Comparison of ENCODE assay signal across 8 cellular contexts in the genomic region with DNA sequence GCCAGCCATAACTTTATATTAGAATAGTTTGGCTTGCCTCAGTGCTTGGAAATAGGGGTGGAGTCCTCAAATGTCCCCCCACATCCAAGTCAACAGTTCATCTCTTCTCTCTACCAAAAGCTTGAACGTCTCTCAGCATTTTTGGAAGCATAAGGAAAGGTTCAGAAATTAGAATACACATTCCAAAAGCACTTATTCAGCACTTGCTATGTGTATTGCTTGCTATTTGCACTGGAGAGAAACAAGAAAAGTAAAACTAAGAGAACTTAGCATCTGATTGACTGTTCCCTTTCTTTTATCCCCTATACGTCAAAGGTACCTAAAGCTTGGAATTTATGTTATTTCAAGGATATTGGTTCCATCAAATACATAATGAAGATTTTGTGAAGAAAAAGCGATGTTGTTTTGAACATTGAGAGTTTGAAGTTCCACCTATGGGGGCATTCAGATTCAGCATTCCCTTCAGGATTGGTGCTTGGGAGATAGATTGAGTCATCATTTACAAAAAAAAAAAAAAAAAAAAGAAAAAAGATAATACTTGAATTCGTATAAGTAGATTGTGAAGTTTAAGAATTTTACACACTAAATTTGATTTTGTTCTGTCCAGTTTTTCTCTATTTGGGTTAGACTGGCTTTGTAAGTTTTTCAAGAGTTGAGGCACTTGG. TPM values are rescaled to one million over a fixed set of nuclear protein-coding genes. Genes with fewer than 3 reads are reported as not detected.
A peak's percentile ranks its signal among the peaks of the same experiment; 100 is the strongest.
DNase-seq lines count a peak whose midpoint lies in the region; ATAC-seq and TF ChIP-seq lines count a peak whose summit lies in the region.

No MANE protein-coding gene starts in this region.

- H3K4me2 ChIP-seq in H9 (ENCODE audit: insufficient read depth, insufficient read length, low read length): peak overlapping the region; percentile 96

- intact Hi-C loops in activated B cell treated with CpG ODN at 0.5 μM for 24 hours (cut with micrococcal nuclease): loop anchor here (2.0 to 10.0 kb wide), 4 partner anchors 329 to 1263 kb away; a partner anchor contains a TSS
- intact Hi-C loops in spleen (cut with DNase I; ENCODE audit: low total_unique reads): no loop called here

- no peak overlapping the region for H3K9ac ChIP-seq in H9 (ENCODE audit: extremely low read depth, insufficient read length, low read length)

- peak overlapping the region; percentile 77 to 96 (median 84) for H3K4me3 ChIP-seq in spleen

- H3K4me1 ChIP-seq in H9 (ENCODE audit: insufficient read depth, low read length) (no peaks in the 10 kb centered on the region), spleen (peaks cover 16 to 58% (median 36%) of the 10 kb centered on the region in 6 donors)

- no peak overlapping the region for H2BK20ac ChIP-seq in H9 (ENCODE audit: low read depth, low read length, poor library complexity, severe bottlenecking)

- no peak overlapping the region for H3K4ac ChIP-seq in H9 (ENCODE audit: low read depth, low read length)

- no peak overlapping the region for H2BK120ac ChIP-seq in H9 (ENCODE audit: low read depth, low read length, poor library complexity, severe bottlenecking)

- no peak overlapping the region for H2BK5ac ChIP-seq in H9 (ENCODE audit: insufficient read length, low read length)

- H2AK5ac ChIP-seq in H9 (ENCODE audit: insufficient read length, low read length): no peak overlapping the region

- peak overlapping the region; percentile 90 to 95 for H3K4me3 Mint-ChIP-seq in H9
- peak overlapping the region; percentile 94 for H3K4me3 Mint-ChIP-seq in activated B cell treated with CpG ODN at 0.5 μM for 24 hours
- peak overlapping the region; percentile 90 for H3K4me3 Mint-ChIP-seq in glutamatergic neuron (ENCODE audit: unreplicated experiment)

- peaks cover 3% of the 10 kb centered on the region for H3K23me2 ChIP-seq in H9 (ENCODE audit: insufficient read length, low read depth, low read length, poor library complexity, severe bottlenecking)

- no peak overlapping the region for H2BK15ac ChIP-seq in H9 (ENCODE audit: low read depth, low read length)

- H3K9me3 ChIP-seq in H9 (ENCODE audit: control insufficient read depth, low read depth, low read length) (no peaks in the 10 kb centered on the region), spleen (no peaks in the 10 kb centered on the region)

- no CpG with 5 or more reads among the region's 4 CpGs for WGBS in H9 (ENCODE audit: extremely low coverage, insufficient read length, low lambda C conversion rate)
- 50 to 73% (median 64%) methylated on average over 4 of the region's 4 CpGs for WGBS in spleen, 5 donors

- no peaks in the 10 kb centered on the region; the same call in 1 of the 2 replicates for H3K79me2 ChIP-seq in H9 (ENCODE audit: insufficient read depth, low read length)

- no peaks in the 10 kb centered on the region for H4K20me1 ChIP-seq in H9 (ENCODE audit: control insufficient read depth, insufficient read depth, insufficient read length)

- H3K36me3 ChIP-seq in spleen: peaks cover 0 to 45% (median 30%) of the 10 kb centered on the region in 6 donors

- H3K27me3 Mint-ChIP-seq in H9 (ENCODE audit: low read depth) (peaks cover 20% of the 10 kb centered on the region), activated B cell treated with CpG ODN at 0.5 μM for 24 hours (peaks cover 12% of the 10 kb centered on the region), glutamatergic neuron (ENCODE audit: unreplicated experiment) (no peaks in the 10 kb centered on the region)

- peaks cover 12 to 37% (median 36%) of the 10 kb centered on the region in 3 experiments; a peak in 6 of 7 replicates for H3K36me3 Mint-ChIP-seq in H9 (ENCODE audit: insufficient read depth in 1 of 3, low read depth in 3 of 3)
- peaks cover 49% of the 10 kb centered on the region for H3K36me3 Mint-ChIP-seq in activated B cell treated with CpG ODN at 0.5 μM for 24 hours (ENCODE audit: low read depth)
- H3K36me3 Mint-ChIP-seq in glutamatergic neuron (ENCODE audit: unreplicated experiment): no peaks in the 10 kb centered on the region

- POLR2A ChIA-PET in activated B cell treated with CpG ODN at 0.5 μM for 24 hours (lab: Charles Lee): interaction anchor here (0.9 to 2.2 kb wide), 3 partner anchors 13 to 177 kb away, joined by 3 to 15 read pairs (median 13); a partner anchor contains a TSS

- no peak overlapping the region for H3K27ac ChIP-seq in H9 (ENCODE audit: insufficient read length, low read depth, low read length)
- peak overlapping the region in 4 of 8 donors; percentile 90 to 93 (median 92) for H3K27ac ChIP-seq in spleen

- no peak overlapping the region for H3K18ac ChIP-seq in H9 (ENCODE audit: insufficient read length, low read depth, low read length)

- no peak overlapping the region for H2AFZ ChIP-seq in H9 (ENCODE audit: low read length)

- no peak overlapping the region for H3K56ac ChIP-seq in H9 (ENCODE audit: insufficient read length, low read depth, low read length)

- no peak overlapping the region for H3K14ac ChIP-seq in H9 (ENCODE audit: insufficient read depth, low read length)

- no peak overlapping the region for H4K5ac ChIP-seq in H9 (ENCODE audit: insufficient read length, low read depth, low read length)

- peaks cover 14 to 15% of the 10 kb centered on the region in 2 experiments for H3K4me1 Mint-ChIP-seq in H9
- H3K4me1 Mint-ChIP-seq in activated B cell treated with CpG ODN at 0.5 μM for 24 hours: peaks cover 27% of the 10 kb centered on the region
- peaks cover 12% of the 10 kb centered on the region for H3K4me1 Mint-ChIP-seq in glutamatergic neuron (ENCODE audit: low read depth, unreplicated experiment)

- peaks cover 3% of the 10 kb centered on the region for H3K79me1 ChIP-seq in H9 (ENCODE audit: insufficient read depth, low read depth, low read length, poor library complexity, severe bottlenecking)

- no peak overlapping the region for H3K27ac Mint-ChIP-seq in H9
- peak overlapping the region; percentile 91 for H3K27ac Mint-ChIP-seq in activated B cell treated with CpG ODN at 0.5 μM for 24 hours
- H3K27ac Mint-ChIP-seq in glutamatergic neuron (ENCODE audit: unreplicated experiment): peak overlapping the region; percentile 99

- no peak for TF ChIP-seq CTCF in H9 (conservative IDR thresholded peaks at IDR 0.05)
- TF ChIP-seq CTCF in activated B cell treated with CpG ODN at 0.5 μM for 24 hours (IDR thresholded peaks at IDR 0.05): no peak
- TF ChIP-seq CTCF in glutamatergic neuron (IDR thresholded peaks at IDR 0.05; ENCODE audit: partially characterized antibody, unreplicated experiment): no peak
- no peak for TF ChIP-seq CTCF in spleen (IDR thresholded peaks at IDR 0.05 in 8 of 11, conservative IDR thresholded peaks at IDR 0.05 in 3 of 11)

- TF ChIP-seq POLR2A in spleen (IDR thresholded peaks at IDR 0.05): no peak

- no peak overlapping the region for H2BK12ac ChIP-seq in H9 (ENCODE audit: insufficient read length, low read depth, low read length)

- DNase-seq in H9 (no peak), activated B cell treated with CpG ODN at 0.5 μM for 24 hours (no peak), glutamatergic neuron (no peak), spleen (no peak), SHP77 (lab: John Stamatoyannopoulos, UW) (no peak), GDM1 (lab: John Stamatoyannopoulos, UW) (no peak)
- no peak for DNase-seq in stimulated activated CD4-positive, alpha-beta T cell treated with anti-CD3 and anti-CD28 coated beads, Interleukin-12 subunit alpha, Interleukin-12 subunit beta, amount 100 ng/mL, for 4 hours

- H3K23ac ChIP-seq in H9 (ENCODE audit: insufficient read length, low read depth, low read length): no peak overlapping the region

- no peak overlapping the region for H4K8ac ChIP-seq in H9 (replicated peaks; ENCODE audit: insufficient read length, low read depth, low read length)

- H4K91ac ChIP-seq in H9 (ENCODE audit: insufficient read length, low read depth, low read length): no peak overlapping the region

- ATAC-seq in activated B cell treated with CpG ODN at 0.5 μM for 24 hours (ENCODE audit: low read depth) (no peak), GM21528 (IDR thresholded peaks at IDR 0.05; ENCODE audit: low FRiP score, unreplicated experiment) (no peak)

- CTCF ChIA-PET in activated B cell treated with CpG ODN at 0.5 μM for 24 hours (lab: Charles Lee): interaction anchor here (1.0 to 1.3 kb wide), 3 partner anchors 16 to 130 kb away, joined by 3 to 5 read pairs (median 3); no protein-coding TSS in a partner anchor

- H3T11ph ChIP-seq in H9 (ENCODE audit: low read length): no peak overlapping the region

- no peaks in the 10 kb centered on the region for H3K9me3 Mint-ChIP-seq in H9
- no peaks in the 10 kb centered on the region for H3K9me3 Mint-ChIP-seq in activated B cell treated with CpG ODN at 0.5 μM for 24 hours
- peaks cover 2% of the 10 kb centered on the region for H3K9me3 Mint-ChIP-seq in glutamatergic neuron (ENCODE audit: unreplicated experiment)

- H3K27me3 ChIP-seq in H9 (ENCODE audit: insufficient read depth, low read length) (no peaks in the 10 kb centered on the region), spleen (replicated peaks in 1 of 7) (no peaks in the 10 kb centered on the region)

RNA-seq across cellular contexts. Expression of a gene that starts 1.3 kb away (rescaled TPM):
- total RNA-seq in H9 (2021): 23.9 and 25.8 TPM in 2 replicates
- total RNA-seq in activated B cell treated with CpG ODN at 0.5 μM for 24 hours: 43.7 and 54.6 TPM in 2 replicates
- total RNA-seq in glutamatergic neuron (ENCODE audit: unreplicated experiment): 35.3 TPM
- total RNA-seq in spleen: 10 to 100 TPM; 37.4 to 65.0 (median 47.5) TPM
- 10 to 100 TPM; 23.3 to 51.5 (median 33.6) TPM for polyA plus RNA-seq in spleen

RNA-seq across cellular contexts. Expression of a gene that starts 12.8 kb away (rescaled TPM):
- total RNA-seq in H9 (2021) (not detected in 2 replicates), activated B cell treated with CpG ODN at 0.5 μM for 24 hours (not detected in 2 replicates), glutamatergic neuron (ENCODE audit: unreplicated experiment) (not detected), spleen (not detected)
- not detected for polyA plus RNA-seq in spleen

RNA-seq across cellular contexts. Expression of a gene that starts 49.5 kb away (rescaled TPM):
- 4.7 and 5.6 TPM in 2 replicates for total RNA-seq in H9 (2021)
- 2.6 and 3.4 TPM in 2 replicates for total RNA-seq in activated B cell treated with CpG ODN at 0.5 μM for 24 hours
- total RNA-seq in glutamatergic neuron (ENCODE audit: unreplicated experiment): 4.5 TPM
- 10 to 100 TPM in 6 of 7 donors, 1 to 10 TPM in 1; 8.9 to 15.3 (median 14.0) TPM for total RNA-seq in spleen
- 1 to 10 TPM; 4.7 to 6.5 (median 5.9) TPM for polyA plus RNA-seq in spleen

RNA-seq across cellular contexts. Expression of a gene that starts 49.7 kb away (rescaled TPM):
- total RNA-seq in H9 (2021) (6.9 and 7.2 TPM in 2 replicates), activated B cell treated with CpG ODN at 0.5 μM for 24 hours (1.2 and 1.6 TPM in 2 replicates), glutamatergic neuron (ENCODE audit: unreplicated experiment) (4.6 TPM), spleen (1 to 10 TPM in 5 of 7 donors, under 1 TPM in 2; 0.34 to 2.6 (median 1.6) TPM)
- 1 to 10 TPM; 2.6 to 4.8 (median 3.6) TPM for polyA plus RNA-seq in spleen

RNA-seq across cellular contexts. Expression of a gene that starts 54.2 kb away (rescaled TPM):
- not detected in 2 replicates for total RNA-seq in H9 (2021)
- not detected in 2 replicates for total RNA-seq in activated B cell treated with CpG ODN at 0.5 μM for 24 hours
- total RNA-seq in glutamatergic neuron (ENCODE audit: unreplicated experiment): not detected
- not detected for total RNA-seq in spleen
- polyA plus RNA-seq in spleen: not detected

Comparison
In these comparisons a context has a peak if more than half of its experiments do, and no peak if none do; other contexts are left out.
1. H3K27ac Mint-ChIP-seq: peak in activated B cell treated with CpG ODN at 0.5 μM for 24 hours (single experiment) and glutamatergic neuron (single experiment); none in H9 (0 of 3).
2. Peak in every context shown above with its lines, with median percentiles within 50 percentile points of each other: H3K4me3 Mint-ChIP-seq.